10 cellular contexts compared by ENCODE assay signal in genomic region chr3:4234894-4235293, GRCh38.
"Had no signal": no experiment of that assay in that cellular context is flagged by ENCODE, and none has a peak within 500 bp of the region (broad histone marks: within the 10 kb centered on the region; RNA-seq: fewer than 3 reads in every experiment).

No MANE protein-coding gene starts in this region.

- H2AFZ ChIP-seq: GM23248 had no signal

- DNase-seq: GM23248, GOT3, H7, HFFc6, IMR-90, KG1 had no signal

- H3K27ac ChIP-seq: GM23248 had no signal

- ATAC-seq: HCT116, K562 had no signal

- H3K4me1 ChIP-seq: HAP-1 had no signal

- H3K36me3 ChIP-seq: HAP-1 had no signal

- H3K4me3 ChIP-seq: GM23248, HAP-1, K562 had no signal

- FAIRE-seq: HTR-8/SVneo, K562 had no signal

- H3K9ac ChIP-seq: GM23248 had no signal

- H3K9me3 ChIP-seq: HAP-1 had no signal
